10 cellular contexts compared by ENCODE assay signal in the genomic region with DNA sequence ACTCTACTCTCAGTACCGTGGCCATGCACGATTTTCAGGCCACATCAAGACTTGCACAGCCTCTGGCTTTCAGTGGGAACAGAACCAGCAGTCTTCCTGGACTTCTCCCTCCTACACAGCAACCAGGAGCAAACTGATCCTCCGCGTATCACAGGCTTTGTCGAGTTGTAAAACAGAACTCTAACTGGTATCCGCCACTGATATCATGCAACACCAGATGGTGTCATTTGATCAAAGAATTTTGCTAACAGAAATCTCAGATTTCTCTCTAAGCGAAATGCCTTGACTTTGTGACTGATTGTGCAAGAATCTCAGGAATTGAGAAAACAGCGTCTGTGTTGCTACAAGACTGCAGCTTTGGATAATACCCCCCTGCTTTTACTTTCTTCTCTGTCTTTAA.
DNase-seq lines count a peak whose midpoint lies in the region; ATAC-seq and TF ChIP-seq lines count a peak whose summit lies in the region.
"Had no signal": no experiment of that assay in that cellular context is flagged by ENCODE, and none has a peak within 500 bp of the region (broad histone marks: within the 10 kb centered on the region; RNA-seq: fewer than 3 reads in every experiment).

No MANE protein-coding gene starts in this region.

- H3K4me1 ChIP-seq in vagina, result no peaks in the 10 kb centered on the region

- peaks cover 24% of the 10 kb centered on the region for H3K27me3 Mint-ChIP-seq in activated CD4-positive, alpha-beta T cell treated with anti-CD3 and anti-CD28 coated beads, Interleukin-2, amount 10 ng/mL, durations not matched to agents 24 days and 14 days
- H3K27me3 Mint-ChIP-seq in mesothelial cell of epicardium (ENCODE audit: low read depth), result no peaks in the 10 kb centered on the region

- intact Hi-C loops in activated CD4-positive, alpha-beta T cell treated with anti-CD3 and anti-CD28 coated beads, Interleukin-2, amount 10 ng/mL, durations not matched to agents 24 days and 14 days (cut with micrococcal nuclease), result no loop called here
- intact Hi-C loops in vagina (cut with DNase I) (no loop called here), posterior vena cava (cut with DNase I) (loop anchor here (10.0 kb wide), 3 partner anchors 53 to 1753 kb away; no protein-coding TSS in a partner anchor)

- no peaks in the 10 kb centered on the region for H3K9me3 ChIP-seq in vagina

- H3K36me3 Mint-ChIP-seq in activated CD4-positive, alpha-beta T cell treated with anti-CD3 and anti-CD28 coated beads, Interleukin-2, amount 10 ng/mL, durations not matched to agents 24 days and 14 days (ENCODE audit: low read depth), result no peaks in the 10 kb centered on the region
- H3K36me3 Mint-ChIP-seq in mesothelial cell of epicardium, result peaks cover 14% of the 10 kb centered on the region

- H3K27ac ChIP-seq in coronary artery (peak overlapping the region; percentile 57 to 78), vagina (peak overlapping the region; percentile 78)

- H3K4me1 Mint-ChIP-seq in activated CD4-positive, alpha-beta T cell treated with anti-CD3 and anti-CD28 coated beads, Interleukin-2, amount 10 ng/mL, durations not matched to agents 24 days and 14 days, result no peaks in the 10 kb centered on the region
- H3K4me1 Mint-ChIP-seq in mesothelial cell of epicardium, result peaks cover 22% of the 10 kb centered on the region

- H3K27me3 ChIP-seq in vagina, result no peaks in the 10 kb centered on the region

- H3K4me3 ChIP-seq in coronary artery (peak overlapping the region; percentile 41), vagina (no peak overlapping the region)

- no peak for TF ChIP-seq POLR2A in vagina (IDR thresholded peaks at IDR 0.05)

- no peak for ATAC-seq in HG03469 (IDR thresholded peaks at IDR 0.05; ENCODE audit: unreplicated experiment)

- no peak overlapping the region for H3K27ac Mint-ChIP-seq in activated CD4-positive, alpha-beta T cell treated with anti-CD3 and anti-CD28 coated beads, Interleukin-2, amount 10 ng/mL, durations not matched to agents 24 days and 14 days
- H3K27ac Mint-ChIP-seq in mesothelial cell of epicardium, result peak overlapping the region; percentile 87

- TF ChIP-seq CTCF in coronary artery (IDR thresholded peaks at IDR 0.05) (no peak), mesothelial cell of epicardium (IDR thresholded peaks at IDR 0.05; ENCODE audit: unreplicated experiment) (no peak), vagina (IDR thresholded peaks at IDR 0.05) (peak in 2 of 3 experiments; percentile 10 to 23)

- H3K4me3 Mint-ChIP-seq in activated CD4-positive, alpha-beta T cell treated with anti-CD3 and anti-CD28 coated beads, Interleukin-2, amount 10 ng/mL, durations not matched to agents 24 days and 14 days, result no peak overlapping the region
- peak overlapping the region; percentile 6 for H3K4me3 Mint-ChIP-seq in mesothelial cell of epicardium

- DNase-seq in activated CD4-positive, alpha-beta T cell treated with anti-CD3 and anti-CD28 coated beads, Interleukin-2, amount 10 ng/mL, durations not matched to agents 24 days and 14 days, result peak; percentile 31
- DNase-seq in activated CD4-positive, alpha-beta T cell treated with anti-CD3 and anti-CD28 coated beads, Interleukin-2, amount 50 U/mL, for 1 hour, result no peak
- no peak for DNase-seq in coronary artery (ENCODE audit: low spot score)
- no peak for DNase-seq in mesothelial cell of epicardium (ENCODE audit: low spot score in 2 of 2, unreplicated experiment in 2 of 2)
- peak in 1 of 2 donors; percentile 94 for DNase-seq in vagina (ENCODE audit: extremely low spot score in 2 of 2)
- no peak for DNase-seq in NCI-H1694 treated with DMSO at 0.1 percent for 48 hours (lab: John Stamatoyannopoulos, UW)
- DNase-seq in posterior vena cava (ENCODE audit: low spot score), result no peak
- DNase-seq: activated T-cell treated with anti-CD3 and anti-CD28 coated beads, Interleukin-2, amount 50 U/mL, for 1 hour; C1 segment of cervical spinal cord had no signal

- H3K36me3 ChIP-seq in vagina, result no peaks in the 10 kb centered on the region

- H3K9me3 Mint-ChIP-seq in activated CD4-positive, alpha-beta T cell treated with anti-CD3 and anti-CD28 coated beads, Interleukin-2, amount 10 ng/mL, durations not matched to agents 24 days and 14 days, result peaks cover 7% of the 10 kb centered on the region
- H3K9me3 Mint-ChIP-seq in mesothelial cell of epicardium, result peaks cover 34% of the 10 kb centered on the region

Comparison
In these comparisons a context has a peak if more than half of its experiments do, and no peak if none do; other contexts are left out.
1. CTCF ChIP-seq: peak in vagina (2 of 3); none in coronary artery (single experiment) and mesothelial cell of epicardium (single experiment).
2. intact Hi-C loops: an anchor here in posterior vena cava (10.0 kb wide); none called in activated CD4-positive, alpha-beta T cell treated with anti-CD3 and anti-CD28 coated beads, Interleukin-2, amount 10 ng/mL, durations not matched to agents 24 days and 14 days and vagina.